Comparison of ENCODE assay signal across 23 cellular contexts in the genomic region with DNA sequence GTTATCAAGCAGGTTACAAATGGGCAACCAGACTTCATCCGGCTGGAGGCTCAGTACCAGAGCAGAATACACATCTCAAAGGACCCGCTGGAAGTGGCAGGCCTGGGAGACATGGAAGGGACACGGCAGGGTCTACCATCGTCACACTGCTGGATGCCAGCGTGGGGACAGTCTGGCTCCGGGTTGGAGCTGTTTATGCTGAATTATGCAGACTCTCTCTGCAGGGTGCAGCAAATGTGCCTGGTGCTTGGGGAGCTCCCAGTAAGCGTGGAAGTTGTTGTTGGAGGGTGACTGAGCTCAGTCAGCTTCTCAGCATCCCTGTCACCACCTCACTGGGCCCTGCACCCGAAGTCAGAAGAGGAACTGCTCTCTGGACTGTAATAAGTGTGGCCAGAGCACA. TPM values are rescaled to one million over a fixed set of nuclear protein-coding genes. Genes with fewer than 3 reads are reported as not detected.
"Had no signal": no experiment of that assay in that cellular context is flagged by ENCODE, and none has a peak within 500 bp of the region (broad histone marks: within the 10 kb centered on the region; RNA-seq: fewer than 3 reads in every experiment).

No MANE protein-coding gene starts in this region.

- H3K36me3 Mint-ChIP-seq: memory B cell, mesothelial cell of epicardium, natural killer cell, type B pancreatic cell had no signal

- DNase-seq: effector memory CD8-positive, alpha-beta T cell; foreskin melanocyte; heart right ventricle; hypothalamus; kidney glomerular epithelial cell; lower lobe of right lung; natural killer cell; psoas muscle; retina; sigmoid colon; stimulated activated CD4-positive, alpha-beta T cell treated with anti-CD3 and anti-CD28 coated beads, Interleukin-2, amount 100 ng/mL, for 24 hours; stimulated activated naive CD4-positive, alpha-beta T cell; stomach; thyroid gland; uterus had no signal

- H3K4me1 ChIP-seq: lower lobe of right lung, sigmoid colon, stomach, thyroid gland, uterus had no signal

- H3K4me3 Mint-ChIP-seq: central memory CD8-positive, alpha-beta T cell; effector memory CD8-positive, alpha-beta T cell; memory B cell; mesothelial cell of epicardium; natural killer cell; type B pancreatic cell had no signal

- ATAC-seq: effector memory CD8-positive, alpha-beta T cell; heart right ventricle; left lobe of liver; lower lobe of right lung; natural killer cell; psoas muscle had no signal

- H3K9me3 Mint-ChIP-seq: central memory CD8-positive, alpha-beta T cell; effector memory CD8-positive, alpha-beta T cell; memory B cell; mesothelial cell of epicardium; natural killer cell; type B pancreatic cell had no signal

- H3K9me3 ChIP-seq: heart right ventricle, lower lobe of right lung, neutrophil, psoas muscle, sigmoid colon, stomach, thyroid gland, uterus had no signal

- H3K4me1 Mint-ChIP-seq: central memory CD8-positive, alpha-beta T cell; memory B cell; mesothelial cell of epicardium; natural killer cell had no signal

- H3K36me3 ChIP-seq: lower lobe of right lung, neutrophil, sigmoid colon, thyroid gland, uterus had no signal

- H3K4me3 ChIP-seq: heart right ventricle, lower lobe of right lung, psoas muscle, sigmoid colon, skin epidermis, stomach, thyroid gland, uterus had no signal

- H3K27ac ChIP-seq: heart right ventricle, lower lobe of right lung, neutrophil, psoas muscle, sigmoid colon, skin epidermis, stomach, thyroid gland, uterus had no signal

- H3K27me3 ChIP-seq: heart right ventricle, neutrophil, sigmoid colon, stomach, thyroid gland, uterus had no signal

- H3K27ac Mint-ChIP-seq: effector memory CD8-positive, alpha-beta T cell; memory B cell; mesothelial cell of epicardium; natural killer cell; type B pancreatic cell had no signal

RNA-seq across cellular contexts. Expression of a gene that starts 12.2 kb away (rescaled TPM):
- total RNA-seq: osteoblast had no signal
